22 cellular contexts compared by ENCODE assay signal in the genomic region with DNA sequence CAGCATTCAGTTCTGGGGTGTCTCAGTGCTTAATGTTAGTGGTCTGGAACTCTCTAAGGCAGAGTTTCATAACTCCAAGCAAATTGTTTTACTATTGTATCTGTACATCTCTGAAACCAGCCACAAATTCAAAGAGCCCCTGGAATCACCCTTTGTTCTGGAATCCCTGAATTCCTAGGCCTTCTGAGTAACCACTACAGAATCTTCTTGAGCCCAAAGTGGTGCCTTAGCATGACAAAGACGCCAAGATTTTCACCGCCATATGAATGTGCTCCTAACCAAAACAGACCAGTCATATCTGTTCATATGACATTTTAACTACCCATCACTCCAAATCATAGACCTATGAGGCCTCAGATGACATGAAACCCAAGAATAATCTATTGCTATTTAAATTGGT.
DNase-seq lines count a peak whose midpoint lies in the region; ATAC-seq and TF ChIP-seq lines count a peak whose summit lies in the region.
"Had no signal": no experiment of that assay in that cellular context is flagged by ENCODE, and none has a peak within 500 bp of the region (broad histone marks: within the 10 kb centered on the region; RNA-seq: fewer than 3 reads in every experiment).

No MANE protein-coding gene starts in this region.

- H2BK12ac ChIP-seq in trophoblast cell (ENCODE audit: low read length) = no peak overlapping the region

- ATAC-seq in GM23338 = no peak; the same call in 2 of the 3 replicates
- ATAC-seq in WTC11 = peak; percentile 65
- ATAC-seq in GM18858 (IDR thresholded peaks at IDR 0.05; ENCODE audit: unreplicated experiment) = no peak
- no peak for ATAC-seq in activated CD8-positive, alpha-beta T cell treated with anti-CD3 and anti-CD28 coated beads, Interleukin-2, amount 10 ng/mL, durations not matched to agents 7 days and 5 days
- ATAC-seq: A549, HCT116 had no signal

- intact Hi-C loops in transverse colon (cut with DNase I; ENCODE audit: low total_unique reads) = no loop called here

- no peaks in the 10 kb centered on the region; the same call in 1 of the 2 replicates for H3K9me2 ChIP-seq in GM23338 (ENCODE audit: insufficient read depth)

- no peaks in the 10 kb centered on the region for H3K9me3 Mint-ChIP-seq in GM23338
- no peaks in the 10 kb centered on the region for H3K9me3 Mint-ChIP-seq in WTC11
- H3K9me3 Mint-ChIP-seq in activated CD8-positive, alpha-beta T cell treated with anti-CD3 and anti-CD28 coated beads, Interleukin-2, amount 10 ng/mL, durations not matched to agents 7 days and 5 days (ENCODE audit: insufficient read depth) = no peaks in the 10 kb centered on the region
- H3K9me3 Mint-ChIP-seq: CD4-positive, alpha-beta T cell; CD8-positive, alpha-beta memory T cell; H9 had no signal

- H3K27me3 ChIP-seq in GM23338 (ENCODE audit: insufficient read depth) (no peaks in the 10 kb centered on the region), trophoblast cell (ENCODE audit: insufficient read depth, low read length) (no peaks in the 10 kb centered on the region), transverse colon (no peaks in the 10 kb centered on the region), H7 (ENCODE audit: control insufficient read depth, insufficient read depth, low read length) (no peaks in the 10 kb centered on the region)
- H3K27me3 ChIP-seq: BE2C; BLaER1 treated with 17β-estradiol and CSF1 and Interleukin-3, amounts not matched to agents 10 nM and 100 nM had no signal

- H2BK5ac ChIP-seq in trophoblast cell (ENCODE audit: low read depth, low read length, poor library complexity) = no peak overlapping the region

- no peak for TF ChIP-seq EP300 in transverse colon (IDR thresholded peaks at IDR 0.05; ENCODE audit: low read depth)

- H3F3A ChIP-seq in GM23338 (replicated peaks; ENCODE audit: low read depth) = no peaks in the 10 kb centered on the region

- no peak overlapping the region for H2AFZ ChIP-seq in GM23338
- no peak overlapping the region for H2AFZ ChIP-seq in trophoblast cell (ENCODE audit: insufficient read depth, low read length, poor library complexity)

- H3K79me2 ChIP-seq in GM23338 (replicated peaks; ENCODE audit: insufficient read depth) = no peaks in the 10 kb centered on the region
- no peaks in the 10 kb centered on the region for H3K79me2 ChIP-seq in trophoblast cell (ENCODE audit: control insufficient read depth, insufficient read depth, low read length, poor library complexity)

- POLR2A ChIA-PET in WTC11 (lab: Charles Lee) = no interaction called here
- POLR2A ChIA-PET in activated CD8-positive, alpha-beta T cell treated with anti-CD3 and anti-CD28 coated beads, Interleukin-2, amount 10 ng/mL, durations not matched to agents 7 days and 5 days (lab: Charles Lee) = no interaction called here

- H3K4me2 ChIP-seq in GM23338 (no peak overlapping the region; the same call in 1 of the 2 replicates), trophoblast cell (ENCODE audit: low read length) (no peak overlapping the region)
- H3K4me2 ChIP-seq: A549; BLaER1 treated with 17β-estradiol and CSF1 and Interleukin-3, amounts not matched to agents 10 nM and 100 nM had no signal

- H3K36me3 Mint-ChIP-seq in GM23338 (ENCODE audit: low read depth) (no peaks in the 10 kb centered on the region), WTC11 (no peaks in the 10 kb centered on the region)
- no peaks in the 10 kb centered on the region for H3K36me3 Mint-ChIP-seq in activated CD8-positive, alpha-beta T cell treated with anti-CD3 and anti-CD28 coated beads, Interleukin-2, amount 10 ng/mL, durations not matched to agents 7 days and 5 days (ENCODE audit: low read depth)
- H3K36me3 Mint-ChIP-seq: CD14-positive monocyte; CD8-positive, alpha-beta memory T cell had no signal

- no peak overlapping the region for H4K8ac ChIP-seq in trophoblast cell (ENCODE audit: low read depth, low read length)

- CTCF ChIA-PET in WTC11 (lab: Charles Lee) = no interaction called here
- CTCF ChIA-PET in activated CD8-positive, alpha-beta T cell treated with anti-CD3 and anti-CD28 coated beads, Interleukin-2, amount 10 ng/mL, durations not matched to agents 7 days and 5 days (lab: Charles Lee) = no interaction called here

- H3K23ac ChIP-seq in trophoblast cell (ENCODE audit: low read length) = no peak overlapping the region

- H3K27me3 Mint-ChIP-seq in GM23338 (ENCODE audit: insufficient read depth, low read depth, poor library complexity) = no peaks in the 10 kb centered on the region
- no peaks in the 10 kb centered on the region for H3K27me3 Mint-ChIP-seq in WTC11 (ENCODE audit: low read depth)
- H3K27me3 Mint-ChIP-seq in activated CD8-positive, alpha-beta T cell treated with anti-CD3 and anti-CD28 coated beads, Interleukin-2, amount 10 ng/mL, durations not matched to agents 7 days and 5 days (ENCODE audit: low read depth) = no peaks in the 10 kb centered on the region
- H3K27me3 Mint-ChIP-seq: CD4-positive, alpha-beta T cell; CD8-positive, alpha-beta memory T cell had no signal

- DNase-seq in GM23338 (ENCODE audit: low spot score) (peak; percentile 19), WTC11 (ENCODE audit: low spot score) (no peak), astrocyte of the hippocampus (ENCODE audit: low read depth, low spot score) (peak; percentile 44), trophoblast cell (peak; percentile 6 to 31), transverse colon (no peak), H7 (no peak)
- no peak for DNase-seq in activated CD8-positive, alpha-beta T cell treated with anti-CD3 and anti-CD28 coated beads, Interleukin-2, amount 10 ng/mL, durations not matched to agents 7 days and 5 days
- DNase-seq: 8988T; ACHN; AML-193; BE2C; CD4-positive, alpha-beta T cell; CD8-positive, alpha-beta memory T cell; DMS 273 treated with DMSO at 0.1 percent for 48 hours; DMS79; GF-D8; H9 had no signal

- H3K36me3 ChIP-seq in GM23338 (ENCODE audit: insufficient read depth) (no peaks in the 10 kb centered on the region), trophoblast cell (ENCODE audit: control insufficient read depth in 1 of 2, insufficient read depth in 2 of 2, low read length in 2 of 2) (no peaks in the 10 kb centered on the region), transverse colon (no peaks in the 10 kb centered on the region), H7 (replicated peaks; ENCODE audit: control insufficient read depth, insufficient read depth, low read length) (no peaks in the 10 kb centered on the region)
- H3K36me3 ChIP-seq: BE2C; BLaER1 treated with 17β-estradiol and CSF1 and Interleukin-3, amounts not matched to agents 10 nM and 100 nM had no signal

- H3K4me1 Mint-ChIP-seq in GM23338 (peaks cover 12% of the 10 kb centered on the region), WTC11 (peaks cover 12% of the 10 kb centered on the region)
- H3K4me1 Mint-ChIP-seq in activated CD8-positive, alpha-beta T cell treated with anti-CD3 and anti-CD28 coated beads, Interleukin-2, amount 10 ng/mL, durations not matched to agents 7 days and 5 days (ENCODE audit: low read depth) = no peaks in the 10 kb centered on the region
- H3K4me1 Mint-ChIP-seq: CD14-positive monocyte; CD8-positive, alpha-beta memory T cell had no signal

- H2BK120ac ChIP-seq in trophoblast cell (ENCODE audit: insufficient read depth, low read length, poor library complexity) = no peak overlapping the region

- in situ Hi-C loops in transverse colon (cut with MboI; ENCODE audit: low pct_ligation_motif_present in 1 of 4, low pct_unique_long_range_greater_than_20kb in 1 of 4, low sequenced_read_pairs in 3 of 4) = no loop called here

- H3K27ac ChIP-seq in GM23338 (ENCODE audit: low read depth) = no peak overlapping the region
- no peak overlapping the region for H3K27ac ChIP-seq in trophoblast cell (ENCODE audit: low read depth, low read length)
- H3K27ac ChIP-seq in transverse colon = no peak overlapping the region
- H3K27ac ChIP-seq: A549; BLaER1 treated with 17β-estradiol and CSF1 and Interleukin-3, amounts not matched to agents 10 nM and 100 nM had no signal

- no peak overlapping the region for H4K91ac ChIP-seq in trophoblast cell (ENCODE audit: low read depth, low read length)

- peaks cover 1% of the 10 kb centered on the region for H3K79me1 ChIP-seq in trophoblast cell (ENCODE audit: low read length)

- WGBS in trophoblast cell (ENCODE audit: extremely low coverage, insufficient coverage, insufficient read length) = no CpG with 5 or more reads among the region's 2 CpGs
- WGBS in transverse colon (ENCODE audit: low coverage in 1 of 2), 2 donors = 93 to 100% methylated on average over 2 of the region's 2 CpGs

- no peak overlapping the region for H3K14ac ChIP-seq in trophoblast cell (ENCODE audit: low read length)

- H3K27ac Mint-ChIP-seq in GM23338 (no peak overlapping the region), WTC11 (0 out of 2 replicates have a peak overlapping the region, but pooled peaks have one; percentile 4)
- H3K27ac Mint-ChIP-seq in activated CD8-positive, alpha-beta T cell treated with anti-CD3 and anti-CD28 coated beads, Interleukin-2, amount 10 ng/mL, durations not matched to agents 7 days and 5 days = no peak overlapping the region
- H3K27ac Mint-ChIP-seq: CD14-positive monocyte; CD4-positive, alpha-beta T cell; CD8-positive, alpha-beta memory T cell; H9 had no signal

- H3K4me3 Mint-ChIP-seq in GM23338 (no peak overlapping the region), WTC11 (no peak overlapping the region)
- H3K4me3 Mint-ChIP-seq in activated CD8-positive, alpha-beta T cell treated with anti-CD3 and anti-CD28 coated beads, Interleukin-2, amount 10 ng/mL, durations not matched to agents 7 days and 5 days = no peak overlapping the region
- H3K4me3 Mint-ChIP-seq: CD14-positive monocyte; CD4-positive, alpha-beta T cell; CD8-positive, alpha-beta memory T cell; H9 had no signal

- H2AK5ac ChIP-seq in trophoblast cell (ENCODE audit: low read length) = no peak overlapping the region

- TF ChIP-seq CTCF in GM23338 (conservative IDR thresholded peaks at IDR 0.05; ENCODE audit: low read depth in 2 of 2) (no peak), WTC11 (IDR thresholded peaks at IDR 0.05) (no peak), transverse colon (IDR thresholded peaks at IDR 0.05) (no peak)

- H3K4me3 ChIP-seq in GM23338 (no peak overlapping the region), trophoblast cell (ENCODE audit: low read depth, low read length) (no peak overlapping the region), transverse colon (no peak overlapping the region), H7 (ENCODE audit: insufficient read depth, low read depth, low read length) (no peak overlapping the region)
- H3K4me3 ChIP-seq: A549; BLaER1 treated with 17β-estradiol and CSF1 and Interleukin-3, amounts not matched to agents 10 nM and 100 nM had no signal

- H4K12ac ChIP-seq in trophoblast cell (ENCODE audit: low read depth, low read length) = no peak overlapping the region

- H3K18ac ChIP-seq in trophoblast cell (ENCODE audit: low read length) = no peak overlapping the region

- TF ChIP-seq POLR2A in transverse colon (IDR thresholded peaks at IDR 0.05) = no peak

- H3K9me3 ChIP-seq in trophoblast cell (ENCODE audit: insufficient read depth, low read depth, low read length) (no peaks in the 10 kb centered on the region), transverse colon (no peaks in the 10 kb centered on the region)
- H3K9me3 ChIP-seq: A549; BE2C; BLaER1 treated with 17β-estradiol and CSF1 and Interleukin-3, amounts not matched to agents 10 nM and 100 nM had no signal

- H3K4me1 ChIP-seq in GM23338 (ENCODE audit: insufficient read depth) (0 out of 2 replicates have a peak, but pooled peaks cover 3% of the 10 kb centered on the region), trophoblast cell (ENCODE audit: control insufficient read depth in 1 of 2, insufficient read depth in 2 of 2, low read length in 2 of 2) (peaks cover 3 to 5% of the 10 kb centered on the region in 2 experiments), transverse colon (no peaks in the 10 kb centered on the region)
- H3K4me1 ChIP-seq: A549; BE2C; BLaER1 treated with 17β-estradiol and CSF1 and Interleukin-3, amounts not matched to agents 10 nM and 100 nM had no signal

- H3K9ac ChIP-seq in trophoblast cell (ENCODE audit: low read length) = no peak overlapping the region
- H3K9ac ChIP-seq: BLaER1 treated with 17β-estradiol and CSF1 and Interleukin-3, amounts not matched to agents 10 nM and 100 nM had no signal

- H3K4ac ChIP-seq in trophoblast cell (ENCODE audit: low read depth, low read length) = no peak overlapping the region

- H4K20me1 ChIP-seq in GM23338 (replicated peaks; ENCODE audit: insufficient read depth) = no peaks in the 10 kb centered on the region
- H4K20me1 ChIP-seq: BLaER1 treated with 17β-estradiol and CSF1 and Interleukin-3, amounts not matched to agents 10 nM and 100 nM had no signal

Comparison
In these comparisons a context has a peak if more than half of its experiments do, and no peak if none do; other contexts are left out.
1. DNase-seq: peak in GM23338 (single experiment), astrocyte of the hippocampus (single experiment) and trophoblast cell (2 of 2); none in WTC11 (single experiment), transverse colon (single experiment), H7 (single experiment) and activated CD8-positive, alpha-beta T cell treated with anti-CD3 and anti-CD28 coated beads, Interleukin-2, amount 10 ng/mL, durations not matched to agents 7 days and 5 days (single experiment).